ENCODE assay signal across 10 cellular contexts in the genomic region with DNA sequence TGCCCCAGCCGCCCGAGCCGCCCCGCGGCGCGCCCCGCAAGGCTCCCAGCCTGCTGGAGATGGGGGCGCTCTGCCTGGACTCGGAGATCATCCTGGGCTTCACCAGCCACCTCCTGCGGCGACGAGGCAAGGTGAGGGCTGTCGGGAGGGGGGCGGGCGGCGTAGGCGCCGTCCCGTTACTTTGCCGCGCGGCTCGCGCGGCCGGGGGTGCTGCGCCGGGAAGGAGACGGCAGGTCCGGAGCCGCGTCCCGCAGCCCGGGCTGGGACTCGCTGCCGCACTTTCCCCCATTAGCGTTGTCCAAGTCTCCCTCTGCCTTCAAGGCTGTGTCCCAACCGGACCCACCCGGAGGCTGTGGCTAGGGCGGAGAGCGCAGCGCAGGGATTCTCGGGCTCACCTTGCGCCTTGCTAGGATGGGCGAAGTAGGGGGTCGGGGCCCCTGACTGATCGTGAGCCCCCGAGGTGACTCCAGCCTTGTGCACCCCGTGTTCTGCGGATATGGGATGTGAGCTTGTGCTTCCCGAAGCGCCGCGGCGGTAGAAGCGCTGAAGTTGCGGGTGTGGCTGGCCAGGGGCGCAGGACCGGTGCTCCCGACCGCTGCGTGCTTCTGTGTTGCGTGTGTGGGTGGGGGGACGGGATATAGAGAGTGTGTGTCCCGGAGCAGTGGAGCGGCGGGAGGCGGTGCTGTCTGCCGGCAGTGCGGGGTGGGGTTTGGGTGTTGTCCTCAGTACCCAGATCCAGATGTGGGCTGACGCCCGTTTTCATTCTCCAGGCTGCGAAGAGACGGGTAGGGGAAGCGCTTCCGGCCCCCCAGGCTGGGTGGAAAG. TPM values are rescaled to one million over a fixed set of nuclear protein-coding genes. Genes with fewer than 3 reads are reported as not detected.
DNase-seq lines count a peak whose midpoint lies in the region; ATAC-seq and TF ChIP-seq lines count a peak whose summit lies in the region.
"Had no signal": no experiment of that assay in that cellular context is flagged by ENCODE, and none has a peak within 500 bp of the region (broad histone marks: within the 10 kb centered on the region; RNA-seq: fewer than 3 reads in every experiment).

No MANE protein-coding gene starts in this region.

- no peak overlapping the region for H2AFZ ChIP-seq in hepatocyte

- ATAC-seq in gastrocnemius medialis: no peak
- ATAC-seq in HG03439 (IDR thresholded peaks at IDR 0.05; ENCODE audit: unreplicated experiment): no peak

- H3K4me3 Mint-ChIP-seq in T-helper 1 cell treated with Interleukin-12 subunit alpha and Interleukin-12 subunit beta and Interleukin-4 antibody, amounts not matched to agents 30 μg/mL and 1 μg/mL, for 36 hours: peak overlapping the region; percentile 25

- peaks cover 2% of the 10 kb centered on the region for H3K79me2 ChIP-seq in hepatocyte

- H3K27me3 ChIP-seq in hepatocyte (peaks cover 46% of the 10 kb centered on the region), gastrocnemius medialis (peaks cover 41 to 53% (median 46%) of the 10 kb centered on the region in 3 donors)

- H3K27ac Mint-ChIP-seq in T-helper 1 cell treated with Interleukin-12 subunit alpha and Interleukin-12 subunit beta and Interleukin-4 antibody, amounts not matched to agents 30 μg/mL and 1 μg/mL, for 36 hours: no peak overlapping the region

- H3K36me3 Mint-ChIP-seq in T-helper 1 cell treated with Interleukin-12 subunit alpha and Interleukin-12 subunit beta and Interleukin-4 antibody, amounts not matched to agents 30 μg/mL and 1 μg/mL, for 36 hours (ENCODE audit: low read depth): no peaks in the 10 kb centered on the region

- no peak for TF ChIP-seq POLR2A in gastrocnemius medialis (IDR thresholded peaks at IDR 0.05)

- H3K9me2 ChIP-seq in hepatocyte (replicated peaks; ENCODE audit: insufficient read depth): no peaks in the 10 kb centered on the region

- peaks cover 30% of the 10 kb centered on the region for H3K27me3 Mint-ChIP-seq in T-helper 1 cell treated with Interleukin-12 subunit alpha and Interleukin-12 subunit beta and Interleukin-4 antibody, amounts not matched to agents 30 μg/mL and 1 μg/mL, for 36 hours (ENCODE audit: low read depth)

- H3K36me3 ChIP-seq in hepatocyte (replicated peaks; ENCODE audit: insufficient read depth, low read depth) (no peaks in the 10 kb centered on the region), gastrocnemius medialis (no peaks in the 10 kb centered on the region)
- H3K36me3 ChIP-seq: tibial artery had no signal

- WGBS in hepatocyte (ENCODE audit: low lambda C conversion rate, missing lambda C conversion rate): 9% methylated on average over 53 of the region's 77 CpGs

- TF ChIP-seq CTCF in hepatocyte (IDR thresholded peaks at IDR 0.05; ENCODE audit: poor library complexity): no peak
- no peak for TF ChIP-seq CTCF in gastrocnemius medialis (IDR thresholded peaks at IDR 0.05 in 4 of 5, conservative IDR thresholded peaks at IDR 0.05 in 1 of 5)

- H3K4me2 ChIP-seq in hepatocyte: peak overlapping the region; percentile 99

- H3K9me3 ChIP-seq in hepatocyte (ENCODE audit: low read depth) (no peaks in the 10 kb centered on the region), gastrocnemius medialis (no peaks in the 10 kb centered on the region)
- H3K9me3 ChIP-seq: tibial artery had no signal

- peaks cover 4% of the 10 kb centered on the region for H3K4me1 Mint-ChIP-seq in T-helper 1 cell treated with Interleukin-12 subunit alpha and Interleukin-12 subunit beta and Interleukin-4 antibody, amounts not matched to agents 30 μg/mL and 1 μg/mL, for 36 hours (ENCODE audit: low read depth)

- intact Hi-C loops in gastrocnemius medialis (cut with DNase I; ENCODE audit: low total_unique reads): loop anchor here (1.0 kb wide), 2 partner anchors 428 to 504 kb away; no protein-coding TSS in a partner anchor

- DNase-seq in NCI-H748 (lab: John Stamatoyannopoulos, UW; ENCODE audit: unreplicated experiment) (peak; percentile 61), NCI-H748 treated with DMSO at 0.1 percent for 48 hours (lab: John Stamatoyannopoulos, UW) (no peak), hepatocyte (ENCODE audit: low spot score) (no peak), gastrocnemius medialis (no peak), AG08395 (ENCODE audit: low spot score) (no peak)
- DNase-seq in NK-92 treated with Interleukin-12 subunit alpha and Interleukin-12 subunit beta, amount 100 ng/mL, for 24 hours (lab: John Stamatoyannopoulos, UW): no peak

- in situ Hi-C loops in gastrocnemius medialis (cut with MboI; ENCODE audit: low sequenced_read_pairs in 4 of 4): loop anchor here in 3 of 4 donors (25.0 kb wide), 2 partner anchors 426 to 501 kb away; no protein-coding TSS in a partner anchor

- H3K4me1 ChIP-seq in hepatocyte (ENCODE audit: insufficient read depth): peaks cover 43% of the 10 kb centered on the region
- H3K4me1 ChIP-seq in gastrocnemius medialis: peaks cover 13 to 25% of the 10 kb centered on the region in 2 donors

- no peaks in the 10 kb centered on the region for H4K20me1 ChIP-seq in hepatocyte (ENCODE audit: insufficient read depth, poor library complexity, severe bottlenecking)

- H3K4me3 ChIP-seq in hepatocyte: no peak overlapping the region
- peak overlapping the region; percentile 4 to 61 (median 20) for H3K4me3 ChIP-seq in gastrocnemius medialis

- no peak overlapping the region for H3K27ac ChIP-seq in hepatocyte
- no peak overlapping the region for H3K27ac ChIP-seq in gastrocnemius medialis
- H3K27ac ChIP-seq: tibial artery had no signal

- no peaks in the 10 kb centered on the region for H3K9me3 Mint-ChIP-seq in T-helper 1 cell treated with Interleukin-12 subunit alpha and Interleukin-12 subunit beta and Interleukin-4 antibody, amounts not matched to agents 30 μg/mL and 1 μg/mL, for 36 hours

RNA-seq across cellular contexts. Expression of a gene that starts 1.7 kb away (rescaled TPM):
- 5.0 and 6.1 TPM in 2 replicates for total RNA-seq in hepatocyte
- 3.5 and 4.4 TPM in 2 replicates for polyA plus RNA-seq in hepatocyte
- total RNA-seq in gastrocnemius medialis: 1 to 10 TPM in 3 of 4 donors, under 1 TPM in 1; 0.59 to 3.3 (median 1.5) TPM

RNA-seq across cellular contexts. Expression of a gene that starts 51.2 kb away (rescaled TPM):
- total RNA-seq in hepatocyte (4.9 and 5.9 TPM in 2 replicates), gastrocnemius medialis (under 1 TPM in 1 of 4 donors, not detected in 3; 0.20 TPM)
- 14.7 and 20.3 TPM in 2 replicates for polyA plus RNA-seq in hepatocyte
- total RNA-seq: pulmonary artery endothelial cell had no signal
